Comparison of ENCODE assay signal across 1 cellular context in the genomic region with DNA sequence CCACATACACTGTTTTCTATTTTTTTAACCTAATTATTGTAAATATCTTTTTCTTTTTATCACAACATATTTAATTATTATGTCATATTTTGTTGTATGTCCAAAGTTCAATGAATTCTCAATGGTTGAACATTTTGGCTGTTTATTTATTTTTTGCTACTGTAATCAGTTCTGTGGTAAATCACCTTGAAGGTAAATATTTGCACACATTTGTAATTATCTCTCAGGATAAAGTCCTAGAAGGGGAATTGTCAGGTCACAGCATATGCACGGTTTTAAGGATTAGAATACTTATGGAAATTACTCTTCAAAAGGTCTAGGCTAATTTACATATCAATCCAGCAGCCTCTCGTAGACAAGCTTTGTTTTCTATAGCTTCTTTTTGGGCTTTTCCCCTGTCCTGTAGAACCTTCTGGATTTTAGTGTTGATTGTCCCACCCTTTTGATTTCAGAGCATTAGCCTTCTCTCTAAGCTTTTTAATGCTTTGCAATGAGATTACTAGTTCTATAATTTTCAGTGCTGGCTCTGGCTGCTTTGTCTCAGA.
TF ChIP-seq lines count a peak whose summit lies in the region.

No MANE protein-coding gene starts in this region.

TF ChIP-seq in HepG2, 621 proteins besides CTCF, POLR2A, EP300 and RAD21 (continued from another document):
- TF ChIP-seq, protein P1, sequence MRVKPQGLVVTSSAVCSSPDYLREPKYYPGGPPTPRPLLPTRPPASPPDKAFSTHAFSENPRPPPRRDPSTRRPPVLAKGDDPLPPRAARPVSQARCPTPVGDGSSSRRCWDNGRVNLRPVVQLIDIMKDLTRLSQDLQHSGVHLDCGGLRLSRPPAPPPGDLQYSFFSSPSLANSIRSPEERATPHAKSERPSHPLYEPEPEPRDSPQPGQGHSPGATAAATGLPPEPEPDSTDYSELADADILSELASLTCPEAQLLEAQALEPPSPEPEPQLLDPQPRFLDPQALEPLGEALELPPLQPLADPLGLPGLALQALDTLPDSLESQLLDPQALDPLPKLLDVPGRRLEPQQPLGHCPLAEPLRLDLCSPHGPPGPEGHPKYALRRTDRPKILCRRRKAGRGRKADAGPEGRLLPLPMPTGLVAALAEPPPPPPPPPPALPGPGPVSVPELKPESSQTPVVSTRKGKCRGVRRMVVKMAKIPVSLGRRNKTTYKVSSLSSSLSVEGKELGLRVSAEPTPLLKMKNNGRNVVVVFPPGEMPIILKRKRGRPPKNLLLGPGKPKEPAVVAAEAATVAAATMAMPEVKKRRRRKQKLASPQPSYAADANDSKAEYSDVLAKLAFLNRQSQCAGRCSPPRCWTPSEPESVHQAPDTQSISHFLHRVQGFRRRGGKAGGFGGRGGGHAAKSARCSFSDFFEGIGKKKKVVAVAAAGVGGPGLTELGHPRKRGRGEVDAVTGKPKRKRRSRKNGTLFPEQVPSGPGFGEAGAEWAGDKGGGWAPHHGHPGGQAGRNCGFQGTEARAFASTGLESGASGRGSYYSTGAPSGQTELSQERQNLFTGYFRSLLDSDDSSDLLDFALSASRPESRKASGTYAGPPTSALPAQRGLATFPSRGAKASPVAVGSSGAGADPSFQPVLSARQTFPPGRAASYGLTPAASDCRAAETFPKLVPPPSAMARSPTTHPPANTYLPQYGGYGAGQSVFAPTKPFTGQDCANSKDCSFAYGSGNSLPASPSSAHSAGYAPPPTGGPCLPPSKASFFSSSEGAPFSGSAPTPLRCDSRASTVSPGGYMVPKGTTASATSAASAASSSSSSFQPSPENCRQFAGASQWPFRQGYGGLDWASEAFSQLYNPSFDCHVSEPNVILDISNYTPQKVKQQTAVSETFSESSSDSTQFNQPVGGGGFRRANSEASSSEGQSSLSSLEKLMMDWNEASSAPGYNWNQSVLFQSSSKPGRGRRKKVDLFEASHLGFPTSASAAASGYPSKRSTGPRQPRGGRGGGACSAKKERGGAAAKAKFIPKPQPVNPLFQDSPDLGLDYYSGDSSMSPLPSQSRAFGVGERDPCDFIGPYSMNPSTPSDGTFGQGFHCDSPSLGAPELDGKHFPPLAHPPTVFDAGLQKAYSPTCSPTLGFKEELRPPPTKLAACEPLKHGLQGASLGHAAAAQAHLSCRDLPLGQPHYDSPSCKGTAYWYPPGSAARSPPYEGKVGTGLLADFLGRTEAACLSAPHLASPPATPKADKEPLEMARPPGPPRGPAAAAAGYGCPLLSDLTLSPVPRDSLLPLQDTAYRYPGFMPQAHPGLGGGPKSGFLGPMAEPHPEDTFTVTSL (CRISPR knock-in tag; IDR thresholded peaks at IDR 0.05; ENCODE audit: borderline replicate concordance) = peak; percentile 22; the same call in 1 of the 2 replicates
- no peak for TF ChIP-seq ZNF552 (CRISPR knock-in tag; IDR thresholded peaks at IDR 0.05; ENCODE audit: borderline replicate concordance)
- TF ChIP-seq THYN1 (CRISPR knock-in tag; IDR thresholded peaks at IDR 0.05; ENCODE audit: borderline replicate concordance, low read depth) = no peak
- TF ChIP-seq, protein P2, sequence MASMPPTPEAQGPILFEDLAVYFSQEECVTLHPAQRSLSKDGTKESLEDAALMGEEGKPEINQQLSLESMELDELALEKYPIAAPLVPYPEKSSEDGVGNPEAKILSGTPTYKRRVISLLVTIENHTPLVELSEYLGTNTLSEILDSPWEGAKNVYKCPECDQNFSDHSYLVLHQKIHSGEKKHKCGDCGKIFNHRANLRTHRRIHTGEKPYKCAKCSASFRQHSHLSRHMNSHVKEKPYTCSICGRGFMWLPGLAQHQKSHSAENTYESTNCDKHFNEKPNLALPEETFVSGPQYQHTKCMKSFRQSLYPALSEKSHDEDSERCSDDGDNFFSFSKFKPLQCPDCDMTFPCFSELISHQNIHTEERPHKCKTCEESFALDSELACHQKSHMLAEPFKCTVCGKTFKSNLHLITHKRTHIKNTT (CRISPR knock-in tag; IDR thresholded peaks at IDR 0.05) = no peak
- TF ChIP-seq, protein P3, sequence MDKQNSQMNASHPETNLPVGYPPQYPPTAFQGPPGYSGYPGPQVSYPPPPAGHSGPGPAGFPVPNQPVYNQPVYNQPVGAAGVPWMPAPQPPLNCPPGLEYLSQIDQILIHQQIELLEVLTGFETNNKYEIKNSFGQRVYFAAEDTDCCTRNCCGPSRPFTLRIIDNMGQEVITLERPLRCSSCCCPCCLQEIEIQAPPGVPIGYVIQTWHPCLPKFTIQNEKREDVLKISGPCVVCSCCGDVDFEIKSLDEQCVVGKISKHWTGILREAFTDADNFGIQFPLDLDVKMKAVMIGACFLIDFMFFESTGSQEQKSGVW (CRISPR knock-in tag; IDR thresholded peaks at IDR 0.05; ENCODE audit: borderline replicate concordance) = no peak
- TF ChIP-seq TP53 (CRISPR knock-in tag; conservative IDR thresholded peaks at IDR 0.05) = no peak
- no peak for TF ChIP-seq NONO (IDR thresholded peaks at IDR 0.05)
- TF ChIP-seq NONO (CRISPR knock-in tag; conservative IDR thresholded peaks at IDR 0.05) = no peak
- no peak for TF ChIP-seq CHD2 (IDR thresholded peaks at IDR 0.05; ENCODE audit: low read depth, low read length)
- peak in 1 of 2 experiments; percentile 47; a peak in 2 of 4 replicates for TF ChIP-seq MAFK (conservative IDR thresholded peaks at IDR 0.05 in 1 of 2, IDR thresholded peaks at IDR 0.05 in 1 of 2; ENCODE audit: low read length in 2 of 2)
- peak; percentile 53 for TF ChIP-seq FOXA3 (CRISPR knock-in tag; IDR thresholded peaks at IDR 0.05)
- TF ChIP-seq, protein P4, sequence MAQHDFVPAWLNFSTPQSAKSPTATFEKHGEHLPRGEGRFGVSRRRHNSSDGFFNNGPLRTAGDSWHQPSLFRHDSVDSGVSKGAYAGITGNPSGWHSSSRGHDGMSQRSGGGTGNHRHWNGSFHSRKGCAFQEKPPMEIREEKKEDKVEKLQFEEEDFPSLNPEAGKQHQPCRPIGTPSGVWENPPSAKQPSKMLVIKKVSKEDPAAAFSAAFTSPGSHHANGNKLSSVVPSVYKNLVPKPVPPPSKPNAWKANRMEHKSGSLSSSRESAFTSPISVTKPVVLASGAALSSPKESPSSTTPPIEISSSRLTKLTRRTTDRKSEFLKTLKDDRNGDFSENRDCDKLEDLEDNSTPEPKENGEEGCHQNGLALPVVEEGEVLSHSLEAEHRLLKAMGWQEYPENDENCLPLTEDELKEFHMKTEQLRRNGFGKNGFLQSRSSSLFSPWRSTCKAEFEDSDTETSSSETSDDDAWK (CRISPR knock-in tag; IDR thresholded peaks at IDR 0.05) = no peak
- TF ChIP-seq ZNF446 (CRISPR knock-in tag; IDR thresholded peaks at IDR 0.05) = no peak
- TF ChIP-seq CEBPG (CRISPR knock-in tag; IDR thresholded peaks at IDR 0.05) = no peak
- TF ChIP-seq, protein P5, sequence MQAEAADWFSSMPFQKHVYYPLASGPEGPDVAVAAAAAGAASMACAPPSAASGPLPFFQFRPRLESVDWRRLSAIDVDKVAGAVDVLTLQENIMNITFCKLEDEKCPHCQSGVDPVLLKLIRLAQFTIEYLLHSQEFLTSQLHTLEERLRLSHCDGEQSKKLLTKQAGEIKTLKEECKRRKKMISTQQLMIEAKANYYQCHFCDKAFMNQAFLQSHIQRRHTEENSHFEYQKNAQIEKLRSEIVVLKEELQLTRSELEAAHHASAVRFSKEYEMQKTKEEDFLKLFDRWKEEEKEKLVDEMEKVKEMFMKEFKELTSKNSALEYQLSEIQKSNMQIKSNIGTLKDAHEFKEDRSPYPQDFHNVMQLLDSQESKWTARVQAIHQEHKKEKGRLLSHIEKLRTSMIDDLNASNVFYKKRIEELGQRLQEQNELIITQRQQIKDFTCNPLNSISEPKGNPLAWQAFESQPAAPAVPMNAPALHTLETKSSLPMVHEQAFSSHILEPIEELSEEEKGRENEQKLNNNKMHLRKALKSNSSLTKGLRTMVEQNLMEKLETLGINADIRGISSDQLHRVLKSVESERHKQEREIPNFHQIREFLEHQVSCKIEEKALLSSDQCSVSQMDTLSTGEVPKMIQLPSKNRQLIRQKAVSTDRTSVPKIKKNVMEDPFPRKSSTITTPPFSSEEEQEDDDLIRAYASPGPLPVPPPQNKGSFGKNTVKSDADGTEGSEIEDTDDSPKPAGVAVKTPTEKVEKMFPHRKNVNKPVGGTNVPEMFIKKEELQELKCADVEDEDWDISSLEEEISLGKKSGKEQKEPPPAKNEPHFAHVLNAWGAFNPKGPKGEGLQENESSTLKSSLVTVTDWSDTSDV (CRISPR knock-in tag; IDR thresholded peaks at IDR 0.05) = no peak
- TF ChIP-seq CENPT (CRISPR knock-in tag; IDR thresholded peaks at IDR 0.05; ENCODE audit: low read depth) = no peak
- TF ChIP-seq NR3C1 (CRISPR knock-in tag; IDR thresholded peaks at IDR 0.05) = no peak
- TF ChIP-seq IRX3 (CRISPR knock-in tag; IDR thresholded peaks at IDR 0.05; ENCODE audit: borderline replicate concordance, low read depth) = no peak
- TF ChIP-seq PHF5A (CRISPR knock-in tag; IDR thresholded peaks at IDR 0.05; ENCODE audit: low read depth, unreplicated experiment) = no peak
- TF ChIP-seq KLF11 (CRISPR knock-in tag; IDR thresholded peaks at IDR 0.05) = no peak
- no peak for TF ChIP-seq FOXP1 (IDR thresholded peaks at IDR 0.05)
- TF ChIP-seq FOXP1 (CRISPR knock-in tag; IDR thresholded peaks at IDR 0.05) = peak; percentile 51
- TF ChIP-seq MAFF (IDR thresholded peaks at IDR 0.05; ENCODE audit: low read depth, low read length) = 0 out of 2 replicates have a peak, but pooled peaks have one; percentile 17
- 0 out of 2 replicates have a peak, but pooled peaks have one; percentile 24 for TF ChIP-seq GATAD2A (CRISPR knock-in tag; IDR thresholded peaks at IDR 0.05)
- TF ChIP-seq JUN (CRISPR knock-in tag; IDR thresholded peaks at IDR 0.05) = no peak
- no peak for TF ChIP-seq PCBP2 (optimal IDR thresholded peaks at IDR 0.05; ENCODE audit: low read depth, low read length, poor library complexity, severe bottlenecking)
- no peak for TF ChIP-seq ZNF546 (CRISPR knock-in tag; conservative IDR thresholded peaks at IDR 0.05)
- no peak for TF ChIP-seq ZNF256 (CRISPR knock-in tag; conservative IDR thresholded peaks at IDR 0.05)
- TF ChIP-seq ZFP62 (CRISPR knock-in tag; IDR thresholded peaks at IDR 0.05) = no peak
- peak; percentile 21; the same call in 1 of the 2 replicates for TF ChIP-seq RXRB (CRISPR knock-in tag; IDR thresholded peaks at IDR 0.05; ENCODE audit: borderline replicate concordance)
- TF ChIP-seq RARA (CRISPR knock-in tag; IDR thresholded peaks at IDR 0.05) = 0 out of 2 replicates have a peak, but pooled peaks have one; percentile 35
- no peak for TF ChIP-seq SMAD9 (CRISPR knock-in tag; IDR thresholded peaks at IDR 0.05)
- no peak for TF ChIP-seq MZF1 (CRISPR knock-in tag; IDR thresholded peaks at IDR 0.05; ENCODE audit: borderline replicate concordance)
- TF ChIP-seq, protein P6, sequence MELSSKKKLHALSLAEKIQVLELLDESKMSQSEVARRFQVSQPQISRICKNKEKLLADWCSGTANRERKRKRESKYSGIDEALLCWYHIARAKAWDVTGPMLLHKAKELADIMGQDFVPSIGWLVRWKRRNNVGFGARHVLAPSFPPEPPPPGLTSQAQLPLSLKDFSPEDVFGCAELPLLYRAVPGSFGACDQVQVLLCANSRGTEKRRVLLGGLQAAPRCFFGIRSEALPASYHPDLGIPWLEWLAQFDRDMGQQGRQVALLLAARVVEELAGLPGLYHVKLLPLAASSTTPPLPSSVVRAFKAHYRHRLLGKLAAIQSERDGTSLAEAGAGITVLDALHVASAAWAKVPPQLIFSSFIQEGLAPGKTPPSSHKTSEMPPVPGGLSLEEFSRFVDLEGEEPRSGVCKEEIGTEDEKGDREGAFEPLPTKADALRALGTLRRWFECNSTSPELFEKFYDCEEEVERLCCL (CRISPR knock-in tag; IDR thresholded peaks at IDR 0.05; ENCODE audit: borderline replicate concordance) = no peak
- no peak for TF ChIP-seq ZBTB20 (CRISPR knock-in tag; IDR thresholded peaks at IDR 0.05; ENCODE audit: borderline replicate concordance, low read depth)
- no peak for TF ChIP-seq YEATS2 (CRISPR knock-in tag; IDR thresholded peaks at IDR 0.05; ENCODE audit: borderline replicate concordance)
TF ChIP-seq in HepG2: peak in this region for 8.
